ENCODE assay signal across 8 cellular contexts in the genomic region with DNA sequence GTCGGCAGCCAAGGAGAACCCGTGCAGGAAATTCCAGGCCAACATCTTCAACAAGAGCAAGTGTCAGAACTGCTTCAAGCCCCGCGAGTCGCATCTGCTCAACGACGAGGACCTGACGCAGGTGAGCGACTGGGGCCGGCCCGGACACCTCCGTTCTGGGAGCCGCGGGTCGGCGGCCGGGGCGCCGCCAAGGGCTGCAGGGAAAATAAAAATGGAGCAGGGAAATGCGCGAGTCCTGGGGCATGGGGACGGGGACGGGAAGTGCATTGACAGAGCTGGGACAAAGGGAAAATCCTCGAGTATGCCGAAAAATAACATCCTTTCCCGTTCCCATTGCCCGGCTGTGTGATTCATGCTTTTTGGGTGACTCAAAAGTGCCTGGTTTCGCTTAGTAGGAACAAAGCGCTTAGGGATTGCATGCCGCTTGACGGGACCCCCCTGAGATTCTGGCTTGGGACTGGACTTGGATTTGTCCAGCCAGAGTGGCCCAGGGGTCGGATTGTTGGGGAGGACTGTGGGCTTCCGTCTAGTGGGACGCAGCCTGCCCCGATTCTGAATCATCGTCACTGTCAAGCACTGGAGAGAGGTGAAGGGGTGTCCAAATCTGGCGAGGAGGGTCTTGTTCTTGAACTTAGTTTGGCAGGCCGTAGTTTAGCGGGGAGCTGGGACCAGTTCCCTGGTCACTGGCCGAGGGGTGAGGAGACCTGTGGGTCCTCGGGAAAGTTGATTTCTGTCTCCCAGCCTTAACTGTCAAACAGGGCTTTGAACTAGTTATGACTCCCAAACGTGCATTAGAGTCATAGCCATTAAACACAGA. TPM values are rescaled to one million over a fixed set of nuclear protein-coding genes. Genes with fewer than 3 reads are reported as not detected.
DNase-seq lines count a peak whose midpoint lies in the region; ATAC-seq and TF ChIP-seq lines count a peak whose summit lies in the region.

No MANE protein-coding gene starts in this region.

- POLR2A ChIA-PET in CD8-positive, alpha-beta T cell (lab: Charles Lee) = interaction anchor here (0.9 to 1.1 kb wide), 2 partner anchors 8 to 76 kb away, joined by 3 to 5 read pairs; no protein-coding TSS in a partner anchor

- peaks cover 5% of the 10 kb centered on the region for H3K36me3 Mint-ChIP-seq in CD8-positive, alpha-beta T cell
- peaks cover 13% of the 10 kb centered on the region for H3K36me3 Mint-ChIP-seq in activated T-cell treated with anti-CD3 and anti-CD28 coated beads, Interleukin-2, amount 50 U/mL, for 24 hours (ENCODE audit: low read depth)
- H3K36me3 Mint-ChIP-seq in progenitor cell of endocrine pancreas (ENCODE audit: insufficient read depth) = peaks cover 5% of the 10 kb centered on the region

- peaks cover 55% of the 10 kb centered on the region for H3K4me1 Mint-ChIP-seq in CD8-positive, alpha-beta T cell (ENCODE audit: low read depth)
- H3K4me1 Mint-ChIP-seq in activated T-cell treated with anti-CD3 and anti-CD28 coated beads, Interleukin-2, amount 50 U/mL, for 24 hours (ENCODE audit: low read depth) = peaks cover 55% of the 10 kb centered on the region
- peaks cover 32% of the 10 kb centered on the region for H3K4me1 Mint-ChIP-seq in progenitor cell of endocrine pancreas (ENCODE audit: low read depth)

- no peaks in the 10 kb centered on the region for H3K27me3 ChIP-seq in CD8-positive, alpha-beta T cell (ENCODE audit: insufficient read depth, low read length)

- H3K4me3 Mint-ChIP-seq in CD8-positive, alpha-beta T cell = peak overlapping the region; percentile 96
- peak overlapping the region; percentile 96 for H3K4me3 Mint-ChIP-seq in activated T-cell treated with anti-CD3 and anti-CD28 coated beads, Interleukin-2, amount 50 U/mL, for 24 hours
- H3K4me3 Mint-ChIP-seq in progenitor cell of endocrine pancreas (ENCODE audit: low read depth) = peak overlapping the region; percentile 94

- no peaks in the 10 kb centered on the region for H3K9me3 Mint-ChIP-seq in CD8-positive, alpha-beta T cell
- no peaks in the 10 kb centered on the region for H3K9me3 Mint-ChIP-seq in activated T-cell treated with anti-CD3 and anti-CD28 coated beads, Interleukin-2, amount 50 U/mL, for 24 hours
- H3K9me3 Mint-ChIP-seq in progenitor cell of endocrine pancreas (ENCODE audit: low read depth) = peaks cover 2% of the 10 kb centered on the region

- peaks cover 42% of the 10 kb centered on the region for H3K4me1 ChIP-seq in CD8-positive, alpha-beta T cell (ENCODE audit: insufficient read depth, low read length)

- CTCF ChIA-PET in CD8-positive, alpha-beta T cell (lab: Charles Lee) = no interaction called here

- H3K27me3 Mint-ChIP-seq in CD8-positive, alpha-beta T cell (ENCODE audit: low read depth) = no peaks in the 10 kb centered on the region
- H3K27me3 Mint-ChIP-seq in activated T-cell treated with anti-CD3 and anti-CD28 coated beads, Interleukin-2, amount 50 U/mL, for 24 hours = no peaks in the 10 kb centered on the region
- H3K27me3 Mint-ChIP-seq in progenitor cell of endocrine pancreas = peaks cover 5% of the 10 kb centered on the region

- H3K9me3 ChIP-seq in CD8-positive, alpha-beta T cell (ENCODE audit: low read length) = no peaks in the 10 kb centered on the region

- peak overlapping the region; percentile 24 for H3K27ac ChIP-seq in CD8-positive, alpha-beta T cell (ENCODE audit: low read depth, low read length)

- H3K36me3 ChIP-seq in CD8-positive, alpha-beta T cell (ENCODE audit: insufficient read depth, low read length) = no peaks in the 10 kb centered on the region

- H3K27ac Mint-ChIP-seq in CD8-positive, alpha-beta T cell = peak overlapping the region; percentile 88
- H3K27ac Mint-ChIP-seq in activated T-cell treated with anti-CD3 and anti-CD28 coated beads, Interleukin-2, amount 50 U/mL, for 24 hours = peak overlapping the region; percentile 94
- H3K27ac Mint-ChIP-seq in progenitor cell of endocrine pancreas = peak overlapping the region; percentile 96

- peak; percentile 1 for ATAC-seq in CD8-positive, alpha-beta T cell
- no peak for ATAC-seq in HG02678 (IDR thresholded peaks at IDR 0.05; ENCODE audit: unreplicated experiment)
- ATAC-seq in HG03135 (IDR thresholded peaks at IDR 0.05; ENCODE audit: unreplicated experiment) = no peak

- TF ChIP-seq CTCF in CD8-positive, alpha-beta T cell (IDR thresholded peaks at IDR 0.05) = no peak
- TF ChIP-seq CTCF in fibroblast of villous mesenchyme (IDR thresholded peaks at IDR 0.05; ENCODE audit: insufficient read depth, low read depth, low read length) (no peak), progenitor cell of endocrine pancreas (IDR thresholded peaks at IDR 0.05; ENCODE audit: unreplicated experiment) (no peak)

- DNase-seq in CD8-positive, alpha-beta T cell = peak in 2 of 7 experiments; percentile 33 to 47
- DNase-seq in HT1080 (ENCODE audit: low read depth) (peak; percentile 54), fibroblast of villous mesenchyme (ENCODE audit: low read depth) (peak; percentile 50), progenitor cell of endocrine pancreas (ENCODE audit: low spot score, unreplicated experiment) (no peak), hippocampal formation (lab: John Stamatoyannopoulos, UW) (no peak)
- DNase-seq in activated T-cell treated with anti-CD3 and anti-CD28 coated beads, Interleukin-2, amount 50 U/mL, for 24 hours = peak; percentile 62

- intact Hi-C loops in CD8-positive, alpha-beta T cell (cut with DNase I, micrococcal nuclease) = loop anchor here (1.0 to 10.0 kb wide), 11 partner anchors 28 to 649 kb away; a partner anchor contains a TSS

- H3K4me3 ChIP-seq in CD8-positive, alpha-beta T cell (ENCODE audit: low read depth, low read length) = peak overlapping the region; percentile 63
- peak overlapping the region; percentile 93 for H3K4me3 ChIP-seq in fibroblast of villous mesenchyme (ENCODE audit: low read depth, low read length)

RNA-seq across cellular contexts. Expression of a gene that starts 0.8 kb away (rescaled TPM):
- 100 to 1,000 TPM; 146 to 149 TPM for total RNA-seq in CD8-positive, alpha-beta T cell
- total RNA-seq in HT1080 (2014; rRNA removed; shearing (Covaris generic)) = 290 and 340 TPM in 2 replicates
- polyA plus RNA-seq in HT1080 (2015; cell fraction: cytosol; rRNA removed) = 179 and 190 TPM in 2 replicates
- 243 and 291 TPM in 2 replicates for polyA plus RNA-seq in HT1080 (2015; cell fraction: nucleus; rRNA removed)
- total RNA-seq in fibroblast of villous mesenchyme = 157 and 178 TPM in 2 replicates
- 180 and 195 TPM in 2 replicates for total RNA-seq in progenitor cell of endocrine pancreas

Comparison
In these comparisons a context has a peak if more than half of its experiments do, and no peak if none do; other contexts are left out.
1. DNase-seq: peak in HT1080 (single experiment), activated T-cell treated with anti-CD3 and anti-CD28 coated beads, Interleukin-2, amount 50 U/mL, for 24 hours (single experiment) and fibroblast of villous mesenchyme (single experiment); none in progenitor cell of endocrine pancreas (single experiment) and hippocampal formation (0 of 2).
2. Peak in every context shown above with its lines, with median percentiles within 50 percentile points of each other: H3K27ac Mint-ChIP-seq and H3K4me3 Mint-ChIP-seq.